22 cellular contexts compared by ENCODE assay signal in the genomic region with DNA sequence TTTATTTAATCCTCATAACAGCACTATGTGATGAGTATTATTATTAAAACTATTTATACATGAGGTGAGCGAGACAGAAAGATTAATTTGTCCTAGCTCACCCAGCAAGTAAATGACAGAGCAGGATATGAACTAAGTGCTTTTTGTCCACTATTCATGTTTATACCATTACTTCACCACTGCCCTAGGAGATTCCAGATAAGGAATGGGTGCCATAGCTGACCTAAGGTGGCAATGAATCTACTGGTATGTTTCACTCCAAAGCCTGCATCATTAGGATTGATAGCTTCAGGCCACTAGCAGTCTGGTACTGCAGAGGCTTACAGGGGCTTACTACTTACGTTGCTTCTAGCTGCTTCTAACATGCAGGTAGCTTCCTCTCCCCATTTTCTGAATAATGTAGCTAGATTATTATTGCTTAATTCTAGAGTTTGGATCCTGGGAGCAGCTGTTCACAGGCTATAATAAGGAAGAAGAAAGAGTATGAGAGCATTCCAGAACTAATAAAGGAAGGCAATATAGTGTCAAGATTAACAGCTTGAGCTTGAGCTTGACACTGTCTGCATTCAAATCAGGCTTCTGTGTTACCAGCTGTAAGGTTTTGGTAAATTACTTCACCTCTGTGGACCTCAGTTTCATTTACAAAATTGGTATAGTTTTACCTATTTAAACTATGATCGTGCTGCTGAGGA.
DNase-seq lines count a peak whose midpoint lies in the region; FAIRE-seq and TF ChIP-seq lines count a peak whose summit lies in the region.
"Had no signal": no experiment of that assay in that cellular context is flagged by ENCODE, and none has a peak within 500 bp of the region (broad histone marks: within the 10 kb centered on the region; RNA-seq: fewer than 3 reads in every experiment).

No MANE protein-coding gene starts in this region.

- H3K79me2 ChIP-seq in endothelial cell of umbilical vein (ENCODE audit: control insufficient read depth, insufficient read depth, low read length), result no peaks in the 10 kb centered on the region

- intact Hi-C loops in A673 (cut with micrococcal nuclease; ENCODE audit: unreplicated experiment) (no loop called here), endothelial cell of umbilical vein (cut with micrococcal nuclease) (no loop called here)

- H3K9me1 ChIP-seq in endothelial cell of umbilical vein (replicated peaks; ENCODE audit: control insufficient read depth, extremely low read depth, insufficient read depth, low read length), result no peaks in the 10 kb centered on the region

- H2AFZ ChIP-seq in endothelial cell of umbilical vein (ENCODE audit: low read depth, low read length), result no peak overlapping the region
- H2AFZ ChIP-seq: GM23248 had no signal

- no peak overlapping the region for H3K9ac ChIP-seq in endothelial cell of umbilical vein (replicated peaks; ENCODE audit: extremely low read depth, insufficient read depth, low read length)
- H3K9ac ChIP-seq: GM23248 had no signal

- H3K4me2 ChIP-seq in endothelial cell of umbilical vein (ENCODE audit: insufficient read depth, low read length), result no peak overlapping the region
- H3K4me2 ChIP-seq: A549 had no signal

- H3K4me3 ChIP-seq in A673 (ENCODE audit: low read depth, low read length, poor library complexity, severe bottlenecking) (no peak overlapping the region), endothelial cell of umbilical vein (replicated peaks in 1 of 3; ENCODE audit: insufficient read depth in 1 of 3, low read depth in 1 of 3, low read length in 3 of 3) (no peak overlapping the region)
- H3K4me3 ChIP-seq: A549, GM23248, MG63, SJCRH30 had no signal

- POLR2A ChIA-PET in A673 (lab: Charles Lee; ENCODE audit: low non-redundant PET) (no interaction called here), endothelial cell of umbilical vein (lab: Charles Lee) (no interaction called here)

- H3K27ac ChIP-seq in A673 (ENCODE audit: low read depth, low read length, poor library complexity, severe bottlenecking), result peak overlapping the region; percentile 10
- H3K27ac ChIP-seq in endothelial cell of umbilical vein (ENCODE audit: insufficient read depth, low read depth, low read length), result no peak overlapping the region
- H3K27ac ChIP-seq: A549, GM23248, SJCRH30 had no signal

- no peak for FAIRE-seq in endothelial cell of umbilical vein (lab: Jason Lieb, UNC)
- FAIRE-seq: A549, G401.6 had no signal

- H3K4me1 ChIP-seq in A673 (ENCODE audit: insufficient read depth, low read length, poor library complexity, severe bottlenecking) (peaks cover 47% of the 10 kb centered on the region), endothelial cell of umbilical vein (ENCODE audit: control insufficient read depth, extremely low read depth, insufficient read depth, low read length) (no peaks in the 10 kb centered on the region)
- H3K4me1 ChIP-seq: A549 had no signal

- peaks cover 40% of the 10 kb centered on the region for H3K4me1 Mint-ChIP-seq in nephron progenitor cell
- H3K4me1 Mint-ChIP-seq: CD4-positive, alpha-beta memory T cell had no signal

- H3K36me3 Mint-ChIP-seq in nephron progenitor cell (ENCODE audit: low read depth), result peaks cover 37% of the 10 kb centered on the region
- H3K36me3 Mint-ChIP-seq: CD4-positive, alpha-beta memory T cell had no signal

- H3K9me3 Mint-ChIP-seq in nephron progenitor cell, result peaks cover 33% of the 10 kb centered on the region

- DNase-seq in A673 (ENCODE audit: low spot score) (no peak), NCI-H2227 treated with DMSO at 0.1 percent for 48 hours (lab: John Stamatoyannopoulos, UW) (peak; percentile 37), endothelial cell of umbilical vein (ENCODE audit: low read depth, low spot score) (no peak), nephron progenitor cell (no peak), kidney glomerular epithelial cell (lab: John Stamatoyannopoulos, UW) (no peak)
- DNase-seq in stimulated activated CD4-positive, alpha-beta T cell treated with anti-CD3 and anti-CD28 coated beads, Interleukin-2, amount 100 ng/mL, for 48 hours, result no peak
- DNase-seq in effector CD8-positive, alpha-beta T cell (lab: John Stamatoyannopoulos, UW), result no peak
- DNase-seq: C1 segment of cervical spinal cord; CD4-positive, alpha-beta memory T cell; COR-L47; GM23248; H9; KBM-7; MG63; NCI-H1105 treated with DMSO at 0.1 percent for 48 hours; NCI-H2029 treated with DMSO at 0.1 percent for 48 hours; NCI-H345; NCI-H510A treated with DMSO at 0.1 percent for 48 hours; PC-3; SJCRH30 had no signal

- H3K27ac Mint-ChIP-seq in nephron progenitor cell, result peak overlapping the region; percentile 38
- H3K27ac Mint-ChIP-seq: CD4-positive, alpha-beta memory T cell; H9 had no signal

- BruUV-seq in A673 (replicated peaks; lab: Mats Ljungman, UMichigan), result no TSS peak
- BruUV-seq in endothelial cell of umbilical vein (replicated peaks; lab: Mats Ljungman, UMichigan), result no TSS peak

- CTCF ChIA-PET in A673 (lab: Charles Lee), result no interaction called here
- CTCF ChIA-PET in endothelial cell of umbilical vein (lab: Charles Lee), result interaction anchor here (1.5 kb wide), 1 partner anchor 13 kb away, joined by 3 read pairs; no protein-coding TSS in a partner anchor

- H3K9me3 ChIP-seq in A673 (ENCODE audit: low read depth, low read length, poor library complexity, severe bottlenecking) (peaks cover 6% of the 10 kb centered on the region), endothelial cell of umbilical vein (replicated peaks; ENCODE audit: control insufficient read depth, insufficient read depth, low read length) (no peaks in the 10 kb centered on the region)
- H3K9me3 ChIP-seq: A549, MG63, SJCRH30 had no signal

- dilution Hi-C loops in endothelial cell of umbilical vein (cut with MboI; ENCODE audit: extremely low pct_ligation_motif_present, low sequenced_read_pairs), result no loop called here

- H3K4me3 Mint-ChIP-seq in nephron progenitor cell, result no peak overlapping the region
- H3K4me3 Mint-ChIP-seq: CD4-positive, alpha-beta memory T cell; H9 had no signal

- no peak for TF ChIP-seq CTCF in A673 (conservative IDR thresholded peaks at IDR 0.05; ENCODE audit: low read depth, low read length)
- TF ChIP-seq CTCF in endothelial cell of umbilical vein (IDR thresholded peaks at IDR 0.05; ENCODE audit: extremely low read depth in 1 of 2, insufficient read depth in 1 of 2, low read depth in 1 of 2, low read length in 2 of 2), result no peak
- no peak for TF ChIP-seq CTCF in nephron progenitor cell (IDR thresholded peaks at IDR 0.05)

- H3K36me3 ChIP-seq in A673 (ENCODE audit: insufficient read depth, low read length, poor library complexity, severe bottlenecking), result peaks cover 7% of the 10 kb centered on the region
- H3K36me3 ChIP-seq in endothelial cell of umbilical vein (ENCODE audit: control insufficient read depth in 2 of 2, extremely low read depth in 1 of 2, insufficient read depth in 2 of 2, low read length in 2 of 2), result no peaks in the 10 kb centered on the region
- H3K36me3 ChIP-seq: MG63, SJCRH30 had no signal

- H4K20me1 ChIP-seq in endothelial cell of umbilical vein (replicated peaks; ENCODE audit: control insufficient read depth, extremely low read depth, insufficient read depth, low read length), result no peaks in the 10 kb centered on the region

- H3K27me3 ChIP-seq in A673 (replicated peaks; ENCODE audit: insufficient read depth, low read depth, low read length, poor library complexity) (no peaks in the 10 kb centered on the region), endothelial cell of umbilical vein (ENCODE audit: control insufficient read depth in 2 of 2, insufficient read depth in 2 of 2, low read length in 2 of 2) (no peaks in the 10 kb centered on the region)
- H3K27me3 ChIP-seq: MG63, SJCRH30 had no signal

- H3K27me3 Mint-ChIP-seq in nephron progenitor cell (ENCODE audit: low read depth, poor library complexity), result no peaks in the 10 kb centered on the region

- no peak for TF ChIP-seq POLR2A in endothelial cell of umbilical vein (IDR thresholded peaks at IDR 0.05; ENCODE audit: low read depth, low read length)

TF ChIP-seq in endothelial cell of umbilical vein, 7 proteins besides CTCF, POLR2A, EP300 and RAD21:
- TF ChIP-seq POLR2AphosphoS5 (IDR thresholded peaks at IDR 0.05; ENCODE audit: insufficient read depth, low read depth, low read length) (no peak), GATA2 (IDR thresholded peaks at IDR 0.05; ENCODE audit: insufficient read depth, insufficient read length, low read depth, low read length) (peak; percentile 6)
